22 cellular contexts compared by ENCODE assay signal in the genomic region with DNA sequence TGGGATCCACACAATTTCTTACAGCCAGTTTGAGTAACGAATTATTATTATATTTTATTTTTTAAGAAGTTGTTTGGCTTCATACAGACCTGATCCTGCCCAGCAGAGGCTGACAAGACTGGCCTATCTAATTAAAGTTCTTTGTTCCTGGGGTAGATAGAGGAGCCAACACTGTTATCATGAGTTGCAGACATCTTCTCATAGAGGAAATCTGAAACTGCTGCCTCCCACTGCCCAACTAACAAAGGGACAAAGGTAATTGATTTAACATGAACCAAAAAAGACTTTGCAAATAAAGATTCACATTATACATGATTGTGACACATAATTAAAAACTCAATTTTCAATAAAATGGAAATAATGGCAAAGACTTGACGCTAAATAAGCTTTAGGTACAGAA.
"Had no signal": no experiment of that assay in that cellular context is flagged by ENCODE, and none has a peak within 500 bp of the region (broad histone marks: within the 10 kb centered on the region; RNA-seq: fewer than 3 reads in every experiment).

No MANE protein-coding gene starts in this region.

- H3K4me3 Mint-ChIP-seq: naive thymus-derived CD8-positive, alpha-beta T cell; nephron progenitor cell; stimulated activated naive CD8-positive, alpha-beta T cell treated with anti-CD3 and anti-CD28 coated beads, Interleukin-15, amount 100 ng/mL, for 72 hours had no signal

- H3K4me1 Mint-ChIP-seq: naive thymus-derived CD8-positive, alpha-beta T cell; nephron progenitor cell; stimulated activated naive CD8-positive, alpha-beta T cell treated with anti-CD3 and anti-CD28 coated beads, Interleukin-15, amount 100 ng/mL, for 72 hours had no signal

- DNase-seq: dorsolateral prefrontal cortex; effector CD4-positive, alpha-beta T cell; foreskin fibroblast; gastrocnemius medialis; head of caudate nucleus; left lung; mesenchymal stem cell; midbrain; naive thymus-derived CD8-positive, alpha-beta T cell; nephron progenitor cell; nucleus accumbens; stimulated activated CD4-positive, alpha-beta T cell treated with anti-CD3 and anti-CD28 coated beads, Interleukin-12 subunit alpha, Interleukin-12 subunit beta, amount 100 ng/mL, for 4 hours; stimulated activated CD4-positive, alpha-beta T cell treated with anti-CD3 and anti-CD28 coated beads, Interleukin-1b, Interleukin-23, amount 100 ng/mL, for 48 hours; stimulated activated CD4-positive, alpha-beta T cell treated with anti-CD3 and anti-CD28 coated beads, Interleukin-4, amount 100 ng/mL, for 1 hour; stimulated activated CD8-positive, alpha-beta memory T cell treated with anti-CD3 and anti-CD28 coated beads, Interleukin-4, amount 100 ng/mL, for 48 hours; stimulated activated naive CD4-positive, alpha-beta T cell; stimulated activated naive CD8-positive, alpha-beta T cell treated with anti-CD3 and anti-CD28 coated beads, Interleukin-15, amount 100 ng/mL, for 72 hours; transverse colon; upper lobe of right lung; uterus had no signal

- H3K9me3 Mint-ChIP-seq: nephron progenitor cell; stimulated activated naive CD8-positive, alpha-beta T cell treated with anti-CD3 and anti-CD28 coated beads, Interleukin-15, amount 100 ng/mL, for 72 hours had no signal

- ATAC-seq: esophagus mucosa; gastrocnemius medialis; left lung; naive thymus-derived CD8-positive, alpha-beta T cell; sciatic nerve; stimulated activated naive CD8-positive, alpha-beta T cell treated with anti-CD3 and anti-CD28 coated beads, Interleukin-15, amount 100 ng/mL, for 72 hours; upper lobe of right lung had no signal

- H3K36me3 Mint-ChIP-seq: naive thymus-derived CD8-positive, alpha-beta T cell had no signal

- H3K27ac Mint-ChIP-seq: naive thymus-derived CD8-positive, alpha-beta T cell; nephron progenitor cell; stimulated activated naive CD8-positive, alpha-beta T cell treated with anti-CD3 and anti-CD28 coated beads, Interleukin-15, amount 100 ng/mL, for 72 hours had no signal

- H3K27me3 Mint-ChIP-seq: stimulated activated naive CD8-positive, alpha-beta T cell treated with anti-CD3 and anti-CD28 coated beads, Interleukin-15, amount 100 ng/mL, for 72 hours had no signal
